In genomic region chr2:175832886-175833285, GRCh38 we compare ENCODE assay signal across 26 cellular contexts.
"Had no signal": no experiment of that assay in that cellular context is flagged by ENCODE, and none has a peak within 500 bp of the region (broad histone marks: within the 10 kb centered on the region; RNA-seq: fewer than 3 reads in every experiment).

No MANE protein-coding gene starts in this region.

- H3K9me3 ChIP-seq: left lung, lower lobe of right lung, psoas muscle, right lobe of liver, stomach, testis, thyroid gland, transverse colon, upper lobe of right lung had no signal

- H3K9ac ChIP-seq: parathyroid adenoma had no signal

- DNase-seq: hippocampal formation; immature natural killer cell; kidney; left colon; left lung; lower lobe of right lung; mesenchymal stem cell; naive thymus-derived CD8-positive, alpha-beta T cell; nucleus accumbens; psoas muscle; right lobe of liver; stimulated activated CD4-positive, alpha-beta T cell treated with anti-CD3 and anti-CD28 coated beads, Interleukin-12 subunit alpha, Interleukin-12 subunit beta, amount 100 ng/mL, for 4 hours; stimulated activated CD4-positive, alpha-beta T cell treated with anti-CD3 and anti-CD28 coated beads, Interleukin-15, amount 100 ng/mL, for 24 hours; stimulated activated CD4-positive, alpha-beta T cell treated with anti-CD3 and anti-CD28 coated beads, Interleukin-2, amount 100 ng/mL, for 24 hours; stimulated activated CD4-positive, alpha-beta T cell treated with anti-CD3 and anti-CD28 coated beads, Interleukin-4, amount 100 ng/mL, for 1 hour; stimulated activated naive B cell treated with anti-CD40 and anti-IgM and Interleukin-4, amounts not matched to agents 10 μg/mL and 1 μg/mL and 100 μg/mL, for 72 hours; stimulated activated naive CD8-positive, alpha-beta T cell treated with anti-CD3 and anti-CD28 coated beads, Interleukin-15, Interleukin-2, amounts not matched to agents 100 U/mL and 50 U/mL, for 24 hours; stomach; testis; thyroid gland; transverse colon; upper lobe of right lung had no signal

- H3K4me1 ChIP-seq: left lung, lower lobe of right lung, parathyroid adenoma, psoas muscle, right lobe of liver, testis, thyroid gland, upper lobe of right lung had no signal

- ATAC-seq: left colon; left lung; lower lobe of right lung; naive thymus-derived CD8-positive, alpha-beta T cell; psoas muscle; right lobe of liver; stimulated activated naive B cell treated with anti-CD40 and anti-IgM and Interleukin-4, amounts not matched to agents 10 μg/mL and 1 μg/mL and 100 μg/mL, for 72 hours; stimulated activated naive CD8-positive, alpha-beta T cell treated with anti-CD3 and anti-CD28 coated beads, Interleukin-15, Interleukin-2, amounts not matched to agents 100 U/mL and 50 U/mL, for 24 hours; upper lobe of right lung had no signal

- H3K27ac ChIP-seq: left lung, lower lobe of right lung, parathyroid adenoma, psoas muscle, right lobe of liver, skin epidermis, stomach, testis, thyroid gland, transverse colon, upper lobe of right lung had no signal

- H3K79me2 ChIP-seq: parathyroid adenoma had no signal

- H3K27ac Mint-ChIP-seq: immature natural killer cell; naive thymus-derived CD8-positive, alpha-beta T cell; nephron; stimulated activated naive B cell treated with anti-CD40 and anti-IgM and Interleukin-4, amounts not matched to agents 10 μg/mL and 1 μg/mL and 100 μg/mL, for 72 hours had no signal

- H3K36me3 Mint-ChIP-seq: immature natural killer cell; naive thymus-derived CD8-positive, alpha-beta T cell; stimulated activated naive B cell treated with anti-CD40 and anti-IgM and Interleukin-4, amounts not matched to agents 10 μg/mL and 1 μg/mL and 100 μg/mL, for 72 hours had no signal

- H3K27me3 ChIP-seq: left lung, right lobe of liver, testis, thyroid gland, transverse colon, upper lobe of right lung had no signal

- H3K4me3 Mint-ChIP-seq: immature natural killer cell; naive thymus-derived CD8-positive, alpha-beta T cell; nephron; neural crest cell; stimulated activated naive B cell treated with anti-CD40 and anti-IgM and Interleukin-4, amounts not matched to agents 10 μg/mL and 1 μg/mL and 100 μg/mL, for 72 hours had no signal

- H2AFZ ChIP-seq: parathyroid adenoma had no signal

- H3K4me3 ChIP-seq: left lung, lower lobe of right lung, psoas muscle, right lobe of liver, skin epidermis, stomach, testis, thyroid gland, transverse colon, upper lobe of right lung had no signal

- H3K4me1 Mint-ChIP-seq: immature natural killer cell; naive thymus-derived CD8-positive, alpha-beta T cell; stimulated activated naive B cell treated with anti-CD40 and anti-IgM and Interleukin-4, amounts not matched to agents 10 μg/mL and 1 μg/mL and 100 μg/mL, for 72 hours had no signal

- H3K36me3 ChIP-seq: left lung, lower lobe of right lung, right lobe of liver, stomach, thyroid gland, transverse colon, upper lobe of right lung had no signal

- H3K9me3 Mint-ChIP-seq: naive thymus-derived CD8-positive, alpha-beta T cell; neural crest cell; stimulated activated naive B cell treated with anti-CD40 and anti-IgM and Interleukin-4, amounts not matched to agents 10 μg/mL and 1 μg/mL and 100 μg/mL, for 72 hours had no signal
